ENCODE assay signal across 16 cellular contexts in genomic region chr5:138967806-138968448, GRCh38.
DNase-seq lines count a peak whose midpoint lies in the region; ATAC-seq, FAIRE-seq and TF ChIP-seq lines count a peak whose summit lies in the region.
"Had no signal": no experiment of that assay in that cellular context is flagged by ENCODE, and none has a peak within 500 bp of the region (broad histone marks: within the 10 kb centered on the region; RNA-seq: fewer than 3 reads in every experiment).

No MANE protein-coding gene starts in this region.

- H3K27me3 ChIP-seq in Loucy (ENCODE audit: insufficient read depth, low read length, poor library complexity, severe bottlenecking) (no peaks in the 10 kb centered on the region), vagina (no peaks in the 10 kb centered on the region)
- H3K27me3 ChIP-seq: sigmoid colon had no signal

- TF ChIP-seq CTCF in Loucy (conservative IDR thresholded peaks at IDR 0.05; ENCODE audit: low read length): no peak
- TF ChIP-seq CTCF in VCaP (conservative IDR thresholded peaks at IDR 0.05): no peak
- no peak for TF ChIP-seq CTCF in CD14-positive monocyte (IDR thresholded peaks at IDR 0.05)
- TF ChIP-seq CTCF in vagina (IDR thresholded peaks at IDR 0.05): no peak

- no peaks in the 10 kb centered on the region for H3K27me3 Mint-ChIP-seq in CD14-positive monocyte (ENCODE audit: low read depth in 3 of 3)
- H3K27me3 Mint-ChIP-seq: CD4-positive, alpha-beta memory T cell; naive thymus-derived CD8-positive, alpha-beta T cell had no signal

- peaks cover 2% of the 10 kb centered on the region for H3K4me1 Mint-ChIP-seq in CD14-positive monocyte
- H3K4me1 Mint-ChIP-seq: CD4-positive, alpha-beta memory T cell had no signal

- H3K4me3 Mint-ChIP-seq in CD14-positive monocyte: no peak overlapping the region
- H3K4me3 Mint-ChIP-seq: CD4-positive, alpha-beta memory T cell; T-helper 2 cell treated with Interferon-gamma antibody and Interleukin-4, amounts not matched to agents 5 μg/mL and 100 μg/mL, for 36 hours had no signal

- DNase-seq in DMS53 treated with DMSO at 0.1 percent for 48 hours (lab: John Stamatoyannopoulos, UW; ENCODE audit: unreplicated experiment) (peak; percentile 91), occipital lobe (lab: John Stamatoyannopoulos, UW) (peak; percentile 23), CD14-positive monocyte (ENCODE audit: low spot score) (no peak), vagina (ENCODE audit: extremely low spot score in 2 of 2) (no peak), urothelium cell line (ENCODE audit: low spot score) (no peak)
- no peak for DNase-seq in activated naive CD4-positive, alpha-beta T cell treated with anti-CD3 and anti-CD28 coated beads, Interleukin-2, amount 50 U/mL, for 72 hours (ENCODE audit: low spot score in 2 of 2)
- DNase-seq: CD4-positive, alpha-beta memory T cell; kidney; naive thymus-derived CD8-positive, alpha-beta T cell; NCI-H2171; sigmoid colon had no signal

- H3K79me2 ChIP-seq in Loucy (ENCODE audit: insufficient read depth, low read length): no peaks in the 10 kb centered on the region

- H3K36me3 Mint-ChIP-seq in CD14-positive monocyte: peaks cover 4 to 25% of the 10 kb centered on the region in 2 donors
- no peaks in the 10 kb centered on the region for H3K36me3 Mint-ChIP-seq in activated naive CD4-positive, alpha-beta T cell treated with anti-CD3 and anti-CD28 coated beads, Interleukin-2, amount 50 U/mL, for 72 hours
- H3K36me3 Mint-ChIP-seq: CD4-positive, alpha-beta memory T cell had no signal

- no peaks in the 10 kb centered on the region for H3K9me2 ChIP-seq in Loucy (replicated peaks; ENCODE audit: low read depth, low read length)

- peak overlapping the region; percentile 52 for H3K27ac ChIP-seq in VCaP
- H3K27ac ChIP-seq in vagina: no peak overlapping the region
- H3K27ac ChIP-seq: sigmoid colon had no signal

- no peak for FAIRE-seq in urothelium cell line (lab: Jason Lieb, UNC)
- FAIRE-seq: endometrium, kidney had no signal

- no peak overlapping the region for H2AFZ ChIP-seq in Loucy (ENCODE audit: low read length)

- H3K4me3 ChIP-seq in Loucy (ENCODE audit: low read length, poor library complexity, severe bottlenecking): peak overlapping the region; percentile 26
- no peak overlapping the region for H3K4me3 ChIP-seq in vagina
- H3K4me3 ChIP-seq: sigmoid colon had no signal

- H3K27ac Mint-ChIP-seq in CD14-positive monocyte: peak overlapping the region in 2 of 7 donors; percentile 18 to 31
- H3K27ac Mint-ChIP-seq in activated naive CD4-positive, alpha-beta T cell treated with anti-CD3 and anti-CD28 coated beads, Interleukin-2, amount 50 U/mL, for 72 hours: peak overlapping the region in 1 of 2 donors; percentile 52
- H3K27ac Mint-ChIP-seq: T-helper 2 cell treated with Interferon-gamma antibody and Interleukin-4, amounts not matched to agents 5 μg/mL and 100 μg/mL, for 36 hours had no signal

- H3K36me3 ChIP-seq in Loucy (ENCODE audit: insufficient read depth, low read length) (no peaks in the 10 kb centered on the region), vagina (no peaks in the 10 kb centered on the region)
- H3K36me3 ChIP-seq: sigmoid colon had no signal

- no peak for ATAC-seq in activated naive CD4-positive, alpha-beta T cell treated with anti-CD3 and anti-CD28 coated beads, Interleukin-2, amount 50 U/mL, for 72 hours
- ATAC-seq: naive thymus-derived CD8-positive, alpha-beta T cell; Panc1 had no signal

- peak overlapping the region; percentile 42 for H3K9ac ChIP-seq in Loucy (ENCODE audit: low read depth, low read length, poor library complexity, severe bottlenecking)

- no peaks in the 10 kb centered on the region for H3F3A ChIP-seq in Loucy (ENCODE audit: low read depth)

- TF ChIP-seq POLR2A in vagina (IDR thresholded peaks at IDR 0.05): no peak

- H4K20me1 ChIP-seq in Loucy (ENCODE audit: insufficient read depth, low read length, poor library complexity, severe bottlenecking): no peaks in the 10 kb centered on the region

- no peaks in the 10 kb centered on the region for H3K9me3 ChIP-seq in Loucy (ENCODE audit: insufficient read depth, low read depth, low read length)
- H3K9me3 ChIP-seq in vagina: no peaks in the 10 kb centered on the region
- H3K9me3 ChIP-seq: sigmoid colon had no signal

- H3K4me2 ChIP-seq in Loucy (ENCODE audit: low read depth, low read length, poor library complexity, severe bottlenecking): peak overlapping the region; percentile 53

- H3K9me3 Mint-ChIP-seq in CD14-positive monocyte: peaks cover 0 to 4% (median 2%) of the 10 kb centered on the region in 7 donors
- no peaks in the 10 kb centered on the region for H3K9me3 Mint-ChIP-seq in activated naive CD4-positive, alpha-beta T cell treated with anti-CD3 and anti-CD28 coated beads, Interleukin-2, amount 50 U/mL, for 72 hours
- H3K9me3 Mint-ChIP-seq: CD4-positive, alpha-beta memory T cell; naive thymus-derived CD8-positive, alpha-beta T cell; T-helper 2 cell treated with Interferon-gamma antibody and Interleukin-4, amounts not matched to agents 5 μg/mL and 100 μg/mL, for 36 hours had no signal

- intact Hi-C loops in CD14-positive monocyte (cut with micrococcal nuclease) (no loop called here), vagina (cut with DNase I) (no loop called here)

- H3K4me1 ChIP-seq in Loucy (ENCODE audit: insufficient read depth, low read length, poor library complexity, severe bottlenecking): peaks cover 74% of the 10 kb centered on the region
- H3K4me1 ChIP-seq in vagina: peaks cover 18% of the 10 kb centered on the region

Comparison
In these comparisons a context has a peak if more than half of its experiments do, and no peak if none do; other contexts are left out.
1. DNase-seq: peak in DMS53 treated with DMSO at 0.1 percent for 48 hours (single experiment) and occipital lobe (single experiment); none in CD14-positive monocyte (single experiment), vagina (0 of 2), activated naive CD4-positive, alpha-beta T cell treated with anti-CD3 and anti-CD28 coated beads, Interleukin-2, amount 50 U/mL, for 72 hours (0 of 2) and urothelium cell line (single experiment).